ENCODE assay signal across 8 cellular contexts in genomic region chr17:35809855-35810461, GRCh38. TPM values are rescaled to one million over a fixed set of nuclear protein-coding genes. Genes with fewer than 3 reads are reported as not detected.
DNase-seq lines count a peak whose midpoint lies in the region; ATAC-seq and TF ChIP-seq lines count a peak whose summit lies in the region.

No MANE protein-coding gene starts in this region.

- peak overlapping the region; percentile 80 to 98 (median 92) for H3K27ac ChIP-seq in heart right ventricle
- H3K27ac ChIP-seq in VCaP = peak overlapping the region; percentile 98
- peak overlapping the region; percentile 90 to 98 (median 96) for H3K27ac ChIP-seq in gastroesophageal sphincter

- H3K36me3 ChIP-seq in heart right ventricle = no peaks in the 10 kb centered on the region
- H3K36me3 ChIP-seq in gastroesophageal sphincter = no peaks in the 10 kb centered on the region

- H3K4me3 ChIP-seq in heart right ventricle = peak overlapping the region; percentile 52 to 95 (median 78)
- H3K4me3 ChIP-seq in gastroesophageal sphincter = peak overlapping the region; percentile 86
- peak overlapping the region; percentile 95 for H3K4me3 ChIP-seq in skeletal muscle cell (ENCODE audit: low read depth, low read length)

- TF ChIP-seq POLR2A in gastroesophageal sphincter (IDR thresholded peaks at IDR 0.05) = no peak

- no peak for DNase-seq in heart right ventricle
- no peak for DNase-seq in Right ventricle myocardium inferior (ENCODE audit: missing footprints)
- DNase-seq in skeletal muscle cell (ENCODE audit: low read depth) = no peak
- no peak for DNase-seq in DMS 273 treated with DMSO at 0.1 percent for 48 hours (lab: John Stamatoyannopoulos, UW)
- no peak for DNase-seq in NOMO-1 treated with dmso at 0.1 percent for 144 hours (lab: John Stamatoyannopoulos, UW; ENCODE audit: unreplicated experiment)

- H3K4me1 ChIP-seq in heart right ventricle (peaks cover 0 to 57% (median 38%) of the 10 kb centered on the region in 9 donors), gastroesophageal sphincter (peaks cover 0 to 64% (median 17%) of the 10 kb centered on the region in 3 donors)

- 0% methylated on average over 21 to 24 of the region's 24 CpGs for WGBS in heart right ventricle, 2 donors
- WGBS in gastroesophageal sphincter (ENCODE audit: low coverage in 1 of 2), 2 donors = 0% methylated on average over 3 to 14 of the region's 24 CpGs

- intact Hi-C loops in heart right ventricle (cut with DNase I) = no loop called here
- intact Hi-C loops in Right ventricle myocardium inferior (cut with DNase I) = no loop called here

- TF ChIP-seq EP300 in gastroesophageal sphincter (IDR thresholded peaks at IDR 0.05) = no peak

- H3K9me3 ChIP-seq in heart right ventricle (no peaks in the 10 kb centered on the region), gastroesophageal sphincter (no peaks in the 10 kb centered on the region)

- ATAC-seq in heart right ventricle = peak in 1 of 8 donors; percentile 0
- no peak for ATAC-seq in Right ventricle myocardium inferior
- no peak for ATAC-seq in gastroesophageal sphincter
- no peak for ATAC-seq in GM21360 (IDR thresholded peaks at IDR 0.05; ENCODE audit: unreplicated experiment)

- no peak for TF ChIP-seq CTCF in heart right ventricle (IDR thresholded peaks at IDR 0.05)
- TF ChIP-seq CTCF in VCaP (conservative IDR thresholded peaks at IDR 0.05) = no peak
- no peak for TF ChIP-seq CTCF in gastroesophageal sphincter (IDR thresholded peaks at IDR 0.05)

- H3K27me3 ChIP-seq in heart right ventricle = no peaks in the 10 kb centered on the region
- H3K27me3 ChIP-seq in gastroesophageal sphincter = no peaks in the 10 kb centered on the region

RNA-seq across cellular contexts. Expression of gene TAF15, which starts 0.7 kb away (rescaled TPM):
- total RNA-seq in heart right ventricle (100 to 1,000 TPM; 102 to 158 (median 135) TPM), Right ventricle myocardium inferior (95.9 TPM), gastroesophageal sphincter (100 to 1,000 TPM in 2 of 4 donors, 10 to 100 TPM in 2; 58.2 to 144 (median 109) TPM)
- 10 to 100 TPM; 56.1 to 72.2 TPM for polyA plus RNA-seq in heart right ventricle

RNA-seq across cellular contexts. Expression of gene MMP28, which starts 14.5 kb away (rescaled TPM):
- total RNA-seq in heart right ventricle = 1 to 10 TPM; 1.4 to 3.4 (median 1.9) TPM
- polyA plus RNA-seq in heart right ventricle = 1 to 10 TPM; 5.4 to 7.4 TPM
- total RNA-seq in Right ventricle myocardium inferior = 2.3 TPM
- 100 to 1,000 TPM in 2 of 4 donors, 10 to 100 TPM in 2; 78.4 to 139 (median 97.3) TPM for total RNA-seq in gastroesophageal sphincter

RNA-seq across cellular contexts. Expression of gene C17orf50, which starts 49.3 kb away (rescaled TPM):
- not detected for total RNA-seq in heart right ventricle
- not detected for polyA plus RNA-seq in heart right ventricle
- not detected for total RNA-seq in Right ventricle myocardium inferior
- total RNA-seq in gastroesophageal sphincter = not detected

RNA-seq across cellular contexts. Expression of gene GAS2L2, which starts 56.9 kb away (rescaled TPM):
- under 1 TPM in 6 of 10 donors, not detected in 4; 0.09 to 0.89 (median 0.14) TPM for total RNA-seq in heart right ventricle
- polyA plus RNA-seq in heart right ventricle = under 1 TPM; 0.03 to 0.15 TPM
- 0.27 TPM for total RNA-seq in Right ventricle myocardium inferior
- 1 to 10 TPM in 1 of 4 donors, not detected in 3; 1.5 TPM for total RNA-seq in gastroesophageal sphincter

RNA-seq across cellular contexts. Expression of gene HEATR9, which starts 58.7 kb away (rescaled TPM):
- total RNA-seq in heart right ventricle = not detected
- polyA plus RNA-seq in heart right ventricle = not detected
- total RNA-seq in Right ventricle myocardium inferior = not detected
- total RNA-seq in gastroesophageal sphincter = under 1 TPM in 1 of 4 donors, not detected in 3; 0.27 TPM

Comparison
In these comparisons a context has a peak if more than half of its experiments do, and no peak if none do; other contexts are left out.
1. RNA of gene MMP28, which starts 14.5 kb away (total RNA-seq): 78.4 to 139 TPM in gastroesophageal sphincter; 2.3 TPM in Right ventricle myocardium inferior (single experiment) and 1.4 to 3.4 TPM in heart right ventricle; every median in the first group is over 10 times any median in the second.
2. Peak in every context shown above with its lines, with median percentiles within 50 percentile points of each other: H3K27ac ChIP-seq and H3K4me3 ChIP-seq.